In genomic region chr11:91913407-91913806, GRCh38 we compare ENCODE assay signal across 29 cellular contexts.
"Had no signal": no experiment of that assay in that cellular context is flagged by ENCODE, and none has a peak within 500 bp of the region (broad histone marks: within the 10 kb centered on the region; RNA-seq: fewer than 3 reads in every experiment).

No MANE protein-coding gene starts in this region.

- H3K27ac ChIP-seq: adrenal gland, body of pancreas, colonic mucosa, epithelial cell of prostate, esophagus squamous epithelium, gastroesophageal sphincter, heart right ventricle, WERI-Rb-1 had no signal

- H3K9me3 ChIP-seq: adrenal gland, body of pancreas, colonic mucosa, esophagus squamous epithelium, gastroesophageal sphincter had no signal

- ATAC-seq: activated CD4-positive, CD25-positive, alpha-beta regulatory T cell treated with anti-CD3 and anti-CD28 coated beads, Interleukin-2, amount 50 U/mL, for 24 hours; activated CD8-positive, alpha-beta T cell treated with anti-CD3 and anti-CD28 coated beads for 36 hours; activated naive CD8-positive, alpha-beta T cell treated with anti-CD3 and anti-CD28 coated beads, Interleukin-2, amount 50 U/mL, for 24 hours; activated T-cell treated with anti-CD3 and anti-CD28 coated beads, Interleukin-2, amount 50 U/mL, for 4 hours; activated T-helper 17 cell treated with anti-CD3 and anti-CD28 coated beads, Interleukin-2, amount 50 U/mL, for 72 hours; body of pancreas; gastroesophageal sphincter; heart right ventricle; T-helper 17 cell had no signal

- H3K36me3 ChIP-seq: adrenal gland, colonic mucosa, esophagus squamous epithelium, gastroesophageal sphincter, heart right ventricle, WERI-Rb-1 had no signal

- DNase-seq: activated B cell treated with CpG ODN at 0.5 μM for 24 hours; activated CD4-positive, alpha-beta T cell treated with anti-CD3 and anti-CD28 coated beads for 48 hours; activated CD4-positive, alpha-beta T cell treated with anti-CD3 and anti-CD28 coated beads, Interleukin-2, amount 50 U/mL, for 1 hour; activated CD4-positive, alpha-beta T cell treated with anti-CD3 and anti-CD28 coated beads, Interleukin-2, amount 50 U/mL, for 48 hours; activated CD8-positive, alpha-beta memory T cell treated with anti-CD3 and anti-CD28 coated beads for 24 hours; activated CD8-positive, alpha-beta T cell treated with anti-CD3 and anti-CD28 coated beads for 36 hours; activated effector memory CD4-positive, alpha-beta T cell treated with Interleukin-2 at 50 U/mL for 16 hours; activated gamma-delta T cell treated with Interleukin-2 at 50 U/mL for 16 hours; activated naive CD4-positive, alpha-beta T cell treated with Interleukin-2 at 50 U/mL for 16 hours; activated naive CD8-positive, alpha-beta T cell treated with anti-CD3 and anti-CD28 coated beads for 36 hours; activated naive CD8-positive, alpha-beta T cell treated with anti-CD3 and anti-CD28 coated beads, Interleukin-2, amount 50 U/mL, for 24 hours; activated T-cell treated with anti-CD3 and anti-CD28 coated beads, Interleukin-2, amount 50 U/mL, for 4 hours; adrenal gland; amygdala; aorta; body of pancreas; colonic mucosa; effector CD8-positive, alpha-beta T cell; esophagus squamous epithelium; foreskin melanocyte; heart right ventricle; T-helper 1 cell; T-helper 17 cell; T1000; WERI-Rb-1 had no signal
